20 cellular contexts compared by ENCODE assay signal in genomic region chr13:78606471-78607408, GRCh38. TPM values are rescaled to one million over a fixed set of nuclear protein-coding genes. Genes with fewer than 3 reads are reported as not detected.
DNase-seq lines count a peak whose midpoint lies in the region; ATAC-seq and TF ChIP-seq lines count a peak whose summit lies in the region.
"Had no signal": no experiment of that assay in that cellular context is flagged by ENCODE, and none has a peak within 500 bp of the region (broad histone marks: within the 10 kb centered on the region; RNA-seq: fewer than 3 reads in every experiment).

No MANE protein-coding gene starts in this region.

- DNase-seq in CD4-positive, alpha-beta T cell, result no peak
- DNase-seq in DMS 273 treated with DMSO at 0.1 percent for 48 hours (lab: John Stamatoyannopoulos, UW), result peak; percentile 56
- peak; percentile 84 for DNase-seq in NCI-H69 (lab: John Stamatoyannopoulos, UW)
- DNase-seq in lower lobe of right lung, result no peak
- no peak for DNase-seq in OCI-M1 (lab: John Stamatoyannopoulos, UW)
- DNase-seq in vagina (ENCODE audit: extremely low spot score in 2 of 2), result no peak
- no peak for DNase-seq in aorta
- DNase-seq in OCI-M2 (lab: John Stamatoyannopoulos, UW; ENCODE audit: unreplicated experiment), result no peak
- DNase-seq: activated CD8-positive, alpha-beta memory T cell treated with anti-CD3 and anti-CD28 coated beads, Interleukin-2, amount 10 ng/mL, durations not matched to agents 7 days and 5 days; activated naive CD4-positive, alpha-beta T cell treated with anti-CD3 and anti-CD28 coated beads for 36 hours; BE2C; dermis blood vessel endothelial cell; heart left ventricle; left ventricle myocardium inferior; NCI-H1417 treated with DMSO at 0.1 percent for 48 hours had no signal

- H3K4me3 ChIP-seq in lower lobe of right lung, result peak overlapping the region; percentile 14
- H3K4me3 ChIP-seq in vagina, result peak overlapping the region in 1 of 2 donors; percentile 21
- no peak overlapping the region for H3K4me3 ChIP-seq in aorta (ENCODE audit: low read length in 2 of 2)
- H3K4me3 ChIP-seq: right atrium auricular region had no signal

- H3K4me1 ChIP-seq in lower lobe of right lung (peaks cover 37% of the 10 kb centered on the region), vagina (peaks cover 57% of the 10 kb centered on the region), aorta (ENCODE audit: control insufficient read depth in 1 of 2, insufficient read depth in 2 of 2, low read length in 2 of 2) (no peaks in the 10 kb centered on the region)

- no peak for ATAC-seq in CD4-positive, alpha-beta T cell (ENCODE audit: poor library complexity)
- ATAC-seq in lower lobe of right lung (no peak), aorta (ENCODE audit: low FRiP score) (no peak)
- ATAC-seq: activated CD8-positive, alpha-beta memory T cell treated with anti-CD3 and anti-CD28 coated beads, Interleukin-2, amount 10 ng/mL, durations not matched to agents 7 days and 5 days; heart left ventricle had no signal

- H3K27me3 ChIP-seq in CD4-positive, alpha-beta T cell (ENCODE audit: control insufficient read depth, insufficient read depth, low read length), result peaks cover 82% of the 10 kb centered on the region
- H3K27me3 ChIP-seq in lower lobe of right lung (ENCODE audit: low read depth) (peaks cover 80% of the 10 kb centered on the region), vagina (peaks cover 58% of the 10 kb centered on the region), aorta (ENCODE audit: control insufficient read depth in 1 of 2, insufficient read depth in 2 of 2, low read length in 1 of 2) (peaks cover 0 to 1% of the 10 kb centered on the region in 2 donors)

- H3K27ac ChIP-seq in CD4-positive, alpha-beta T cell (ENCODE audit: low read depth, low read length), result no peak overlapping the region
- H3K27ac ChIP-seq in lower lobe of right lung, result no peak overlapping the region
- no peak overlapping the region for H3K27ac ChIP-seq in vagina
- no peak overlapping the region for H3K27ac ChIP-seq in aorta (ENCODE audit: low read depth in 1 of 2, low read length in 2 of 2)
- H3K27ac ChIP-seq: breast epithelium, esophagus muscularis mucosa, heart left ventricle, HL-60, left ventricle myocardium inferior, right atrium auricular region, VCaP had no signal

- no peaks in the 10 kb centered on the region for H3K9me3 ChIP-seq in CD4-positive, alpha-beta T cell (ENCODE audit: control insufficient read depth, low read length)
- H3K9me3 ChIP-seq in lower lobe of right lung (no peaks in the 10 kb centered on the region), vagina (no peaks in the 10 kb centered on the region), aorta (ENCODE audit: control insufficient read depth, low read length) (no peaks in the 10 kb centered on the region)
- H3K9me3 ChIP-seq: BE2C, breast epithelium, esophagus muscularis mucosa, heart left ventricle, left ventricle myocardium inferior, right atrium auricular region had no signal

- H3K27ac Mint-ChIP-seq in CD4-positive, alpha-beta T cell, result no peak overlapping the region
- H3K27ac Mint-ChIP-seq: activated CD8-positive, alpha-beta memory T cell treated with anti-CD3 and anti-CD28 coated beads, Interleukin-2, amount 10 ng/mL, durations not matched to agents 7 days and 5 days; activated naive CD4-positive, alpha-beta T cell treated with anti-CD3 and anti-CD28 coated beads for 36 hours had no signal

- intact Hi-C loops in CD4-positive, alpha-beta T cell (cut with DNase I, micrococcal nuclease), result loop anchor here (2.0 to 5.0 kb wide), 2 partner anchors 14 to 51 kb away; partner anchors contain the start of gene OBI1 (in 2 of the 2)
- intact Hi-C loops in lower lobe of right lung (cut with DNase I), result no loop called here
- intact Hi-C loops in vagina (cut with DNase I), result no loop called here
- intact Hi-C loops in aorta (cut with DNase I), result loop anchor here in 1 of 2 donors (10.0 kb wide), 1 partner anchor 48 kb away; the partner anchor contains the start of gene OBI1

- H3K9me3 Mint-ChIP-seq in CD4-positive, alpha-beta T cell, result no peaks in the 10 kb centered on the region
- H3K9me3 Mint-ChIP-seq: activated naive CD4-positive, alpha-beta T cell treated with anti-CD3 and anti-CD28 coated beads for 36 hours had no signal

- H3K4me1 Mint-ChIP-seq in CD4-positive, alpha-beta T cell (ENCODE audit: low read depth), result peaks cover 42% of the 10 kb centered on the region

- H3K36me3 Mint-ChIP-seq in CD4-positive, alpha-beta T cell (ENCODE audit: low read depth), result peaks cover 7% of the 10 kb centered on the region

- no peak for TF ChIP-seq POLR2A in vagina (IDR thresholded peaks at IDR 0.05)

- WGBS in aorta, 2 donors, result 11 to 14% methylated on average over 30 of the region's 30 CpGs

- H3K36me3 ChIP-seq in lower lobe of right lung (no peaks in the 10 kb centered on the region), vagina (no peaks in the 10 kb centered on the region), aorta (ENCODE audit: control insufficient read depth in 1 of 2, insufficient read depth in 2 of 2, low read length in 1 of 2) (no peaks in the 10 kb centered on the region)
- H3K36me3 ChIP-seq: BE2C, breast epithelium, esophagus muscularis mucosa, heart left ventricle, left ventricle myocardium inferior, right atrium auricular region had no signal

- H3K4me3 Mint-ChIP-seq in CD4-positive, alpha-beta T cell, result peak overlapping the region; percentile 28
- H3K4me3 Mint-ChIP-seq: activated CD8-positive, alpha-beta memory T cell treated with anti-CD3 and anti-CD28 coated beads, Interleukin-2, amount 10 ng/mL, durations not matched to agents 7 days and 5 days; activated naive CD4-positive, alpha-beta T cell treated with anti-CD3 and anti-CD28 coated beads for 36 hours had no signal

- CTCF ChIA-PET in CD4-positive, alpha-beta T cell (lab: Charles Lee), result no interaction called here

- TF ChIP-seq CTCF in CD4-positive, alpha-beta T cell (IDR thresholded peaks at IDR 0.05), result no peak
- TF ChIP-seq CTCF in lower lobe of right lung (IDR thresholded peaks at IDR 0.05) (no peak), vagina (IDR thresholded peaks at IDR 0.05) (no peak)

- H3K27me3 Mint-ChIP-seq in CD4-positive, alpha-beta T cell, result peaks cover 81% of the 10 kb centered on the region

- POLR2A ChIA-PET in CD4-positive, alpha-beta T cell (lab: Charles Lee), result no interaction called here

RNA-seq across cellular contexts. Expression of gene POU4F1, which starts 3.4 kb away (rescaled TPM):
- total RNA-seq in CD4-positive, alpha-beta T cell, result under 1 TPM; 0.11 to 0.14 TPM
- total RNA-seq in lower lobe of right lung (not detected), vagina (not detected), aorta (under 1 TPM in 1 of 2 donors, not detected in 1; 0.45 TPM)
- 1 to 10 TPM in 1 of 2 donors, not detected in 1; 2.3 TPM for polyA plus RNA-seq in aorta
- total RNA-seq: breast epithelium, dermis blood vessel endothelial cell, esophagus muscularis mucosa, left ventricle myocardium inferior, right atrium auricular region had no signal
- polyA plus RNA-seq: heart left ventricle had no signal

RNA-seq across cellular contexts. Expression of gene OBI1, which starts 52.2 kb away (rescaled TPM):
- total RNA-seq in CD4-positive, alpha-beta T cell, result 1 to 10 TPM; 2.6 TPM
- 9.4 TPM for total RNA-seq in lower lobe of right lung
- total RNA-seq in vagina, result 11.8 TPM
- 10 to 100 TPM in 1 of 2 donors, 1 to 10 TPM in 1; 7.9 to 10.7 TPM for total RNA-seq in aorta
- polyA plus RNA-seq in aorta, result 1 to 10 TPM; 3.7 to 5.4 TPM

Comparison
In these comparisons a context has a peak if more than half of its experiments do, and no peak if none do; other contexts are left out.
1. DNase-seq: peak in DMS 273 treated with DMSO at 0.1 percent for 48 hours (single experiment) and NCI-H69 (single experiment); none in CD4-positive, alpha-beta T cell (0 of 10), lower lobe of right lung (single experiment), OCI-M1 (single experiment), vagina (0 of 2), aorta (0 of 2) and OCI-M2 (single experiment).
2. intact Hi-C loops: an anchor here in CD4-positive, alpha-beta T cell (2.0 to 5.0 kb wide); none called in lower lobe of right lung and vagina.